ENCODE assay signal across 17 cellular contexts in the genomic region with DNA sequence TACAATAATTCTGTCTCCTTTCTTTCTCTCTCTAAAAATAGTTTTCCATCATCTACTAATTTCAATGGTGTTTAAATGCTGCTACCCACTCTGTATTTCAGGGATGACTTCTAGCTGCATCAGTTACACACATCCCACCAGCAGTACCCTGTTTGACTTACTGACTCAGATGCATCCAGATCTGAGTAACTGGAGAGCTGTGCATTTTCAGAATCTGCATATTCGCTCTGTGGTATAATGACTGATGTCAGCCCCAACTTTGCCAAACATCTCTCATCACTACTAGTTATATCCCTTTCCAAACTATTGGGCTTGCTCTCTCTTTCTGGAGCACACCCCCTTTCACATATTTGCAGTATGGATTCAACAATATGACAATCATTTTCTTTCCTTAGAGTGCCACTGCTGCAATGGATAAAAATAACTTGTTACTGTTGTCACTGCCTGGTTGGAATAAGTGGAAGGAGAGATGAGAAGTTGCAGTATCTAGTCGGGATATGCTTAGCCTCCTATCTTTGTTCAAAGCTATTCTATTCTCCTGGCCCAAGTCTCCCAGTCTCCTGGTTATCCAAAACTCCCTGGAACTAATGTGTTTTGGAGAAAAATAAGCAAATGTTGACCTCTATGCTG. TPM values are rescaled to one million over a fixed set of nuclear protein-coding genes. Genes with fewer than 3 reads are reported as not detected.
"Had no signal": no experiment of that assay in that cellular context is flagged by ENCODE, and none has a peak within 500 bp of the region (broad histone marks: within the 10 kb centered on the region; RNA-seq: fewer than 3 reads in every experiment).

No MANE protein-coding gene starts in this region.

- H3K9me3 ChIP-seq: right atrium auricular region, spleen, testis, upper lobe of left lung had no signal

- H3K27me3 ChIP-seq: testis had no signal

- H3K36me3 ChIP-seq: brain microvascular endothelial cell, right atrium auricular region, spleen, upper lobe of left lung had no signal

- H3K27ac ChIP-seq: brain microvascular endothelial cell, right atrium auricular region, spleen, testis, upper lobe of left lung had no signal

- ATAC-seq: left colon; stimulated activated naive CD8-positive, alpha-beta T cell treated with anti-CD3 and anti-CD28 coated beads, Interleukin-15, amount 100 ng/mL, for 72 hours; T-cell had no signal

- H3K36me3 Mint-ChIP-seq: activated CD4-positive, alpha-beta memory T cell treated with anti-CD3 and anti-CD28 coated beads for 36 hours; activated naive CD8-positive, alpha-beta T cell treated with anti-CD3 and anti-CD28 coated beads for 36 hours; T-cell had no signal

- H3K4me3 Mint-ChIP-seq: activated CD4-positive, alpha-beta memory T cell treated with anti-CD3 and anti-CD28 coated beads for 36 hours; activated naive CD8-positive, alpha-beta T cell treated with anti-CD3 and anti-CD28 coated beads for 36 hours; dendritic cell treated with granulocyte-macrophage colony-stimulating factor and Interleukin-4, amounts not matched to agents 40 ng/mL and 50 ng/mL, for 4 days; stimulated activated naive CD8-positive, alpha-beta T cell treated with anti-CD3 and anti-CD28 coated beads, Interleukin-15, amount 100 ng/mL, for 72 hours; T-cell had no signal

- H3K9me3 Mint-ChIP-seq: activated CD4-positive, alpha-beta memory T cell treated with anti-CD3 and anti-CD28 coated beads for 36 hours; activated naive CD8-positive, alpha-beta T cell treated with anti-CD3 and anti-CD28 coated beads for 36 hours; dendritic cell treated with granulocyte-macrophage colony-stimulating factor and Interleukin-4, amounts not matched to agents 40 ng/mL and 50 ng/mL, for 4 days; stimulated activated naive CD8-positive, alpha-beta T cell treated with anti-CD3 and anti-CD28 coated beads, Interleukin-15, amount 100 ng/mL, for 72 hours; T-cell had no signal

- DNase-seq: activated CD4-positive, alpha-beta memory T cell treated with anti-CD3 and anti-CD28 coated beads for 36 hours; activated CD4-positive, alpha-beta T cell treated with anti-CD3 and anti-CD28 coated beads for 1 hour; activated naive CD8-positive, alpha-beta T cell treated with anti-CD3 and anti-CD28 coated beads for 36 hours; activated T-cell treated with anti-CD3 and anti-CD28 coated beads, Interleukin-2, amount 50 U/mL, for 48 hours; brain microvascular endothelial cell; effector memory CD4-positive, alpha-beta T cell; left colon; midbrain; spleen; stimulated activated naive CD8-positive, alpha-beta T cell treated with anti-CD3 and anti-CD28 coated beads, Interleukin-15, amount 100 ng/mL, for 72 hours; T-cell; T-helper 9 cell; testis; upper lobe of left lung had no signal

- H3K27ac Mint-ChIP-seq: activated CD4-positive, alpha-beta memory T cell treated with anti-CD3 and anti-CD28 coated beads for 36 hours; activated naive CD8-positive, alpha-beta T cell treated with anti-CD3 and anti-CD28 coated beads for 36 hours; dendritic cell treated with granulocyte-macrophage colony-stimulating factor and Interleukin-4, amounts not matched to agents 40 ng/mL and 50 ng/mL, for 4 days; stimulated activated naive CD8-positive, alpha-beta T cell treated with anti-CD3 and anti-CD28 coated beads, Interleukin-15, amount 100 ng/mL, for 72 hours; T-cell had no signal

- H3K4me3 ChIP-seq: lung, right atrium auricular region, spleen, testis, upper lobe of left lung had no signal

RNA-seq across cellular contexts. Expression of a gene that starts 3.3 kb away (rescaled TPM):
- total RNA-seq: activated CD4-positive, alpha-beta memory T cell treated with anti-CD3 and anti-CD28 coated beads for 36 hours; activated naive CD8-positive, alpha-beta T cell treated with anti-CD3 and anti-CD28 coated beads for 36 hours; T-cell had no signal
